In genomic region chr19:51760811-51761356, GRCh38 we compare ENCODE assay signal across 1 cellular context.
TF ChIP-seq lines count a peak whose summit lies in the region.

FPR2 (plus strand) TSS chr19:51761180; CDS start chr19:51768659, 7,479 bp downstream.

TF ChIP-seq in HepG2, 621 proteins besides CTCF, POLR2A, EP300 and RAD21:
- TF ChIP-seq RBAK (CRISPR knock-in tag; IDR thresholded peaks at IDR 0.05) (no peak), NFIB (CRISPR knock-in tag; IDR thresholded peaks at IDR 0.05; ENCODE audit: borderline replicate concordance) (no peak), ZSCAN30 (CRISPR knock-in tag; IDR thresholded peaks at IDR 0.05) (no peak), ZBTB26 (CRISPR knock-in tag; IDR thresholded peaks at IDR 0.05; ENCODE audit: borderline replicate concordance) (no peak), ZNF652 (CRISPR knock-in tag; IDR thresholded peaks at IDR 0.05; ENCODE audit: borderline replicate concordance, low read depth) (no peak), SIX4 (CRISPR knock-in tag; IDR thresholded peaks at IDR 0.05) (no peak), AKAP8 (CRISPR knock-in tag; IDR thresholded peaks at IDR 0.05) (no peak), REPIN1 (CRISPR knock-in tag; IDR thresholded peaks at IDR 0.05; ENCODE audit: borderline replicate concordance, low read depth) (no peak), ZFAT (CRISPR knock-in tag; conservative IDR thresholded peaks at IDR 0.05) (no peak), KLF11 (CRISPR knock-in tag; IDR thresholded peaks at IDR 0.05) (no peak)
